ENCODE assay signal across 13 cellular contexts in genomic region chr1:33635336-33636012, GRCh38.
"Had no signal": no experiment of that assay in that cellular context is flagged by ENCODE, and none has a peak within 500 bp of the region (broad histone marks: within the 10 kb centered on the region; RNA-seq: fewer than 3 reads in every experiment).

No MANE protein-coding gene starts in this region.

- H3K27ac ChIP-seq: colonic mucosa, heart left ventricle, right lobe of liver, skin epidermis, stomach, suprapubic skin, tibial nerve had no signal

- H3K4me1 ChIP-seq: colonic mucosa, right lobe of liver had no signal

- ATAC-seq: stimulated activated effector memory CD8-positive, alpha-beta T cell treated with anti-CD3 and anti-CD28 coated beads, Interleukin-12 subunit alpha, Interleukin-12 subunit beta, amount 100 ng/mL, for 72 hours had no signal

- H3K27me3 ChIP-seq: colonic mucosa, right lobe of liver, tibial nerve had no signal

- H3K36me3 ChIP-seq: colonic mucosa, heart left ventricle, right lobe of liver, stomach, suprapubic skin, tibial nerve had no signal

- H3K4me3 ChIP-seq: colonic mucosa, heart left ventricle, right lobe of liver, skin epidermis, stomach, suprapubic skin, tibial nerve had no signal

- H3K9me3 ChIP-seq: colonic mucosa, heart left ventricle, right lobe of liver, stomach, suprapubic skin, tibial nerve had no signal

- DNase-seq: activated CD4-positive, alpha-beta T cell treated with anti-CD3 and anti-CD28 coated beads for 4 hours; activated CD4-positive, CD25-positive, alpha-beta regulatory T cell; activated CD8-positive, alpha-beta memory T cell treated with anti-CD3 and anti-CD28 coated beads, Interleukin-2, amount 50 U/mL, for 48 hours; activated effector memory CD4-positive, alpha-beta T cell treated with Interleukin-2 at 50 U/mL for 16 hours; heart left ventricle; mammary epithelial cell; right lobe of liver had no signal
